Comparison of ENCODE assay signal across 1 cellular context in genomic region chr19:2039959-2040646, GRCh38.
TF ChIP-seq lines count a peak whose summit lies in the region.

No MANE protein-coding gene starts in this region.

TF ChIP-seq in IMR-90, 13 proteins besides CTCF, POLR2A, EP300 and RAD21 (continued from another document):
- no peak for TF ChIP-seq ELK1 (IDR thresholded peaks at IDR 0.05; ENCODE audit: borderline replicate concordance, low read depth, low read length)
- TF ChIP-seq CEBPB (IDR thresholded peaks at IDR 0.05; ENCODE audit: low read depth, low read length): no peak
- TF ChIP-seq NFE2L2 (IDR thresholded peaks at IDR 0.05; ENCODE audit: low read depth, low read length): no peak
- no peak for TF ChIP-seq RCOR1 (IDR thresholded peaks at IDR 0.05; ENCODE audit: insufficient replicate concordance, low read length)
